ENCODE assay signal across 1 cellular context in genomic region chr11:126061707-126062678, GRCh38.
TF ChIP-seq lines count a peak whose summit lies in the region.

No MANE protein-coding gene starts in this region.

TF ChIP-seq in HEK293, 187 proteins besides CTCF, POLR2A, EP300 and RAD21 (continued from another document):
- TF ChIP-seq, protein P1, sequence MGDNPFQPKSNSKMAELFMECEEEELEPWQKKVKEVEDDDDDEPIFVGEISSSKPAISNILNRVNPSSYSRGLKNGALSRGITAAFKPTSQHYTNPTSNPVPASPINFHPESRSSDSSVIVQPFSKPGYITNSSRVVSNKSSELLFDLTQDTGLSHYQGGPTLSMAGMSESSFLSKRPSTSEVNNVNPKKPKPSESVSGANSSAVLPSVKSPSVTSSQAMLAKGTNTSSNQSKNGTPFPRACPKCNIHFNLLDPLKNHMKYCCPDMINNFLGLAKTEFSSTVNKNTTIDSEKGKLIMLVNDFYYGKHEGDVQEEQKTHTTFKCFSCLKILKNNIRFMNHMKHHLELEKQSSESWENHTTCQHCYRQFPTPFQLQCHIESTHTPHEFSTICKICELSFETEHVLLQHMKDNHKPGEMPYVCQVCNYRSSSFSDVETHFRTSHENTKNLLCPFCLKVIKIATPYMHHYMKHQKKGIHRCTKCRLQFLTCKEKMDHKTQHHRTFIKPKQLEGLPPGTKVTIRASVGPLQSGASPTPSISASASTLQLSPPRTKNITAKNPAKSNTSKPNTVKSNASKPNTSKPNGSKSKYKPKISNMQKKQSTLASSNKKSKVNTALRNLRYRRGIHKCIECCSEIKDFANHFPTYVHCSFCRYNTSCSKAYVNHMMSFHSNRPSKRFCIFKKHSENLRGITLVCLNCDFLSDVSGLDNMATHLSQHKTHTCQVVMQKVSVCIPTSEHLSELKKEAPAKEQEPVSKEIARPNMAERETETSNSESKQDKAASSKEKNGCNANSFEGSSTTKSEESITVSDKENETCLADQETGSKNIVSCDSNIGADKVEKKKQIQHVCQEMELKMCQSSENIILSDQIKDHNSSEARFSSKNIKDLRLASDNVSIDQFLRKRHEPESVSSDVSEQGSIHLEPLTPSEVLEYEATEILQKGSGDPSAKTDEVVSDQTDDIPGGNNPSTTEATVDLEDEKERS (tag by site-specific recombination; IDR thresholded peaks at IDR 0.05), result no peak
- no peak for TF ChIP-seq ZBTB44 (tag by site-specific recombination; IDR thresholded peaks at IDR 0.05)
- TF ChIP-seq OVOL3 (tag by site-specific recombination; IDR thresholded peaks at IDR 0.05), result no peak
- TF ChIP-seq ZNF140 (tag by site-specific recombination; IDR thresholded peaks at IDR 0.05), result no peak
- no peak for TF ChIP-seq ZNF350 (tag by site-specific recombination; IDR thresholded peaks at IDR 0.05)
- TF ChIP-seq PRDM1 (tag by site-specific recombination; IDR thresholded peaks at IDR 0.05), result peak; percentile 76; the same call in 1 of the 2 replicates
- TF ChIP-seq GFI1B (tag by site-specific recombination; IDR thresholded peaks at IDR 0.05), result no peak
- no peak for TF ChIP-seq MZF1 (tag by site-specific recombination; IDR thresholded peaks at IDR 0.05; ENCODE audit: borderline replicate concordance)
- TF ChIP-seq SP7 (tag by site-specific recombination; IDR thresholded peaks at IDR 0.05), result peak; percentile 37; the same call in 1 of the 2 replicates
- no peak for TF ChIP-seq ZNF777 (tag by site-specific recombination; IDR thresholded peaks at IDR 0.05; ENCODE audit: borderline replicate concordance)
- TF ChIP-seq ZNF561 (tag by site-specific recombination; IDR thresholded peaks at IDR 0.05; ENCODE audit: borderline replicate concordance), result no peak
- TF ChIP-seq KLF17 (tag by site-specific recombination; IDR thresholded peaks at IDR 0.05), result peak; percentile 14; the same call in 1 of the 2 replicates
- no peak for TF ChIP-seq ZNF791 (tag by site-specific recombination; IDR thresholded peaks at IDR 0.05)
- no peak for TF ChIP-seq ZNF585B (tag by site-specific recombination; IDR thresholded peaks at IDR 0.05)
- TF ChIP-seq ZNF114 (tag by site-specific recombination; IDR thresholded peaks at IDR 0.05), result no peak
- no peak for TF ChIP-seq ZNF701 (tag by site-specific recombination; IDR thresholded peaks at IDR 0.05)
- TF ChIP-seq, protein P2, sequence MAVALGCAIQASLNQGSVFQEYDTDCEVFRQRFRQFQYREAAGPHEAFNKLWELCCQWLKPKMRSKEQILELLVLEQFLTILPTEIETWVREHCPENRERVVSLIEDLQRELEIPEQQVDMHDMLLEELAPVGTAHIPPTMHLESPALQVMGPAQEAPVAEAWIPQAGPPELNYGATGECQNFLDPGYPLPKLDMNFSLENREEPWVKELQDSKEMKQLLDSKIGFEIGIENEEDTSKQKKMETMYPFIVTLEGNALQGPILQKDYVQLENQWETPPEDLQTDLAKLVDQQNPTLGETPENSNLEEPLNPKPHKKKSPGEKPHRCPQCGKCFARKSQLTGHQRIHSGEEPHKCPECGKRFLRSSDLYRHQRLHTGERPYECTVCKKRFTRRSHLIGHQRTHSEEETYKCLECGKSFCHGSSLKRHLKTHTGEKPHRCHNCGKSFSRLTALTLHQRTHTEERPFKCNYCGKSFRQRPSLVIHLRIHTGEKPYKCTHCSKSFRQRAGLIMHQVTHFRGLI (tag by site-specific recombination; IDR thresholded peaks at IDR 0.05), result no peak
- no peak for TF ChIP-seq ZSCAN23 (tag by site-specific recombination; IDR thresholded peaks at IDR 0.05)
- TF ChIP-seq MYNN (tag by site-specific recombination; IDR thresholded peaks at IDR 0.05; ENCODE audit: borderline replicate concordance), result no peak
- peak; percentile 50; the same call in 1 of the 2 replicates for TF ChIP-seq ZIC2 (tag by site-specific recombination; IDR thresholded peaks at IDR 0.05)
- TF ChIP-seq SP2 (tag by site-specific recombination; IDR thresholded peaks at IDR 0.05), result peak; percentile 6; the same call in 1 of the 2 replicates
- TF ChIP-seq, protein P3, sequence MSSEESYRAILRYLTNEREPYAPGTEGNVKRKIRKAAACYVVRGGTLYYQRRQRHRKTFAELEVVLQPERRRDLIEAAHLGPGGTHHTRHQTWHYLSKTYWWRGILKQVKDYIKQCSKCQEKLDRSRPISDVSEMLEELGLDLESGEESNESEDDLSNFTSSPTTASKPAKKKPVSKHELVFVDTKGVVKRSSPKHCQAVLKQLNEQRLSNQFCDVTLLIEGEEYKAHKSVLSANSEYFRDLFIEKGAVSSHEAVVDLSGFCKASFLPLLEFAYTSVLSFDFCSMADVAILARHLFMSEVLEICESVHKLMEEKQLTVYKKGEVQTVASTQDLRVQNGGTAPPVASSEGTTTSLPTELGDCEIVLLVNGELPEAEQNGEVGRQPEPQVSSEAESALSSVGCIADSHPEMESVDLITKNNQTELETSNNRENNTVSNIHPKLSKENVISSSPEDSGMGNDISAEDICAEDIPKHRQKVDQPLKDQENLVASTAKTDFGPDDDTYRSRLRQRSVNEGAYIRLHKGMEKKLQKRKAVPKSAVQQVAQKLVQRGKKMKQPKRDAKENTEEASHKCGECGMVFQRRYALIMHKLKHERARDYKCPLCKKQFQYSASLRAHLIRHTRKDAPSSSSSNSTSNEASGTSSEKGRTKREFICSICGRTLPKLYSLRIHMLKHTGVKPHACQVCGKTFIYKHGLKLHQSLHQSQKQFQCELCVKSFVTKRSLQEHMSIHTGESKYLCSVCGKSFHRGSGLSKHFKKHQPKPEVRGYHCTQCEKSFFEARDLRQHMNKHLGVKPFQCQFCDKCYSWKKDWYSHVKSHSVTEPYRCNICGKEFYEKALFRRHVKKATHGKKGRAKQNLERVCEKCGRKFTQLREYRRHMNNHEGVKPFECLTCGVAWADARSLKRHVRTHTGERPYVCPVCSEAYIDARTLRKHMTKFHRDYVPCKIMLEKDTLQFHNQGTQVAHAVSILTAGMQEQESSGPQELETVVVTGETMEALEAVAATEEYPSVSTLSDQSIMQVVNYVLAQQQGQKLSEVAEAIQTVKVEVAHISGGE (tag by site-specific recombination; conservative IDR thresholded peaks at IDR 0.05; ENCODE audit: low read depth), result no peak
- TF ChIP-seq ZNF692 (tag by site-specific recombination; IDR thresholded peaks at IDR 0.05), result no peak
- TF ChIP-seq ZNF132 (tag by site-specific recombination; IDR thresholded peaks at IDR 0.05; ENCODE audit: borderline replicate concordance), result no peak
- no peak for TF ChIP-seq SALL2 (tag by site-specific recombination; IDR thresholded peaks at IDR 0.05; ENCODE audit: borderline replicate concordance)
- TF ChIP-seq ZNF747 (tag by site-specific recombination; IDR thresholded peaks at IDR 0.05), result no peak
